In the genomic region with DNA sequence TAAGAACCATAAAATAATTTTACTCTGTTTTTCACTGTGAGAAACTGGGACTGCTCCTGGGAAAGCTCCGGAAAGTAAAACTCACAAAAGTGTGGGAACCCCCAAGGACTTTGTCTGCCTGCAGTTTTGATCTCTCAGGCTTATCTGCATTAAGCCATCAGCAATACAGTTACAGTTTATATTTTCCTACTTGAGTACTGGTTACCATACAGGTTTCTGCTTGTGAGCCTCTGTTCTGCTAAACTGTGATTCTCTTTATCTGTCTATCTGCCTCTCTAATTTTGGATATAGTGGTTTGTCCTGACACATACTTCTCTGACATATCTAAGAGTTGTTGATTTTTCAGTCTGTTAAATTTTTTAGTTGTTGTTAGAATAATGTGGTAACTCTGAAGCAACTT, we compare ENCODE assay signal across 18 cellular contexts. TPM values are rescaled to one million over a fixed set of nuclear protein-coding genes. Genes with fewer than 3 reads are reported as not detected.
"Had no signal": no experiment of that assay in that cellular context is flagged by ENCODE, and none has a peak within 500 bp of the region (broad histone marks: within the 10 kb centered on the region; RNA-seq: fewer than 3 reads in every experiment).

No MANE protein-coding gene starts in this region.

- H3K4me1 ChIP-seq: SJSA1 had no signal

- H3K27me3 ChIP-seq: MG63, SJSA1 had no signal

- H3K27ac ChIP-seq: SJSA1, SK-N-MC had no signal

- ATAC-seq: HepG2 had no signal

- DNase-seq: IMR-90, KG1, MG63, NCI-H1092 treated with DMSO at 0.1 percent for 48 hours, NCI-H1436, NCI-H187, NCI-H2029 treated with DMSO at 0.1 percent for 48 hours, NCI-H2171 treated with DMSO at 0.1 percent for 48 hours, NCI-H524, NCI-H526 treated with DMSO at 0.1 percent for 48 hours, NCI-H748 treated with DMSO at 0.1 percent for 48 hours, Right ventricle myocardium superior, RPMI8226, SIG-M5 had no signal

- H3K36me3 ChIP-seq: MG63, SJSA1 had no signal

- H3K9me3 ChIP-seq: MG63, SJSA1 had no signal

- H3K4me3 ChIP-seq: MG63, SJSA1, SK-N-MC had no signal

RNA-seq across cellular contexts. Expression of a gene that starts 11.6 kb away (rescaled TPM):
- total RNA-seq: HepG2, HT1080, SJSA1 had no signal
